Comparison of ENCODE assay signal across 20 cellular contexts in the genomic region with DNA sequence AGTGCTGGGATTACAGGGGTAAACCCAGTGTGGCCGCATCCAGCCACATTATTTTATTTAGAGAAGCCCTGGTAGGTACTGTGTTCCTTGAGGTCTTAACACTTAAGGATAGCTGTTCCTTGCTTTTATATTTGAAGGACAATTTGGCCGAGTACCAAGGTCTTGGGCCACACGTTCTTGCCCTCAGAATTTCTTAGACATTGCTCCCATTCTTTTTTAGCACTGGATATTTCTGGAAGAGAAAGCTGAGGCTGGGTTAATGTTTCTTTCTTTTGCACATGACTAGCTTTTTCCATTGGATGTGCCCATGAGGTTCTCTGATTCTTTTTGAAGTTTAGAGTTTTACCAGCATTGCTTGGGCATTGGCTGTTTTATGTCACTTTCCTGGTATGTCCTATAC. TPM values are rescaled to one million over a fixed set of nuclear protein-coding genes. Genes with fewer than 3 reads are reported as not detected.
DNase-seq lines count a peak whose midpoint lies in the region; ATAC-seq, FAIRE-seq and TF ChIP-seq lines count a peak whose summit lies in the region.
"Had no signal": no experiment of that assay in that cellular context is flagged by ENCODE, and none has a peak within 500 bp of the region (broad histone marks: within the 10 kb centered on the region; RNA-seq: fewer than 3 reads in every experiment).

No MANE protein-coding gene starts in this region.

- no peak overlapping the region for H3K9ac ChIP-seq in astrocyte (ENCODE audit: low read length)
- no peak overlapping the region for H3K9ac ChIP-seq in stomach smooth muscle (ENCODE audit: low read length in 2 of 2)

- H3K36me3 Mint-ChIP-seq in astrocyte (ENCODE audit: low read depth, unreplicated experiment) (peaks cover 18% of the 10 kb centered on the region), mesothelial cell of epicardium (peaks cover 21% of the 10 kb centered on the region)

- H3K27ac ChIP-seq in astrocyte (ENCODE audit: low read depth, low read length): no peak overlapping the region
- H3K27ac ChIP-seq in stomach smooth muscle (ENCODE audit: low read length): peak overlapping the region; percentile 18
- no peak overlapping the region for H3K27ac ChIP-seq in left ventricle myocardium inferior (replicated peaks)
- H3K27ac ChIP-seq: C4-2B, SK-N-MC had no signal

- no peak for FAIRE-seq in astrocyte (lab: Jason Lieb, UNC)
- peak; percentile 13 for FAIRE-seq in islet of Langerhans (lab: Jason Lieb, UNC)

- H3K4me3 Mint-ChIP-seq in astrocyte (ENCODE audit: unreplicated experiment): no peak overlapping the region
- no peak overlapping the region for H3K4me3 Mint-ChIP-seq in mesothelial cell of epicardium

- H3K4me1 Mint-ChIP-seq in astrocyte (ENCODE audit: low read depth, unreplicated experiment): peaks cover 28% of the 10 kb centered on the region
- peaks cover 51% of the 10 kb centered on the region for H3K4me1 Mint-ChIP-seq in mesothelial cell of epicardium

- H3K4me1 ChIP-seq in astrocyte (ENCODE audit: insufficient read depth, low read length) (peaks cover 6% of the 10 kb centered on the region), stomach smooth muscle (ENCODE audit: control insufficient read depth, insufficient read depth, low read length) (peaks cover 14% of the 10 kb centered on the region), left ventricle myocardium inferior (peaks cover 7% of the 10 kb centered on the region)

- TF ChIP-seq CTCF in astrocyte (IDR thresholded peaks at IDR 0.05; ENCODE audit: insufficient read depth, low read depth, low read length) (no peak), mesothelial cell of epicardium (IDR thresholded peaks at IDR 0.05; ENCODE audit: unreplicated experiment) (no peak), foreskin fibroblast (IDR thresholded peaks at IDR 0.05; ENCODE audit: low read depth, low read length) (no peak), left ventricle myocardium inferior (IDR thresholded peaks at IDR 0.05; ENCODE audit: borderline replicate concordance) (no peak)

- no peak overlapping the region for H2AFZ ChIP-seq in astrocyte (ENCODE audit: low read depth, low read length)

- no peak for ATAC-seq in HG02970 (IDR thresholded peaks at IDR 0.05; ENCODE audit: low FRiP score, unreplicated experiment)
- ATAC-seq in HG02884 (IDR thresholded peaks at IDR 0.05; ENCODE audit: unreplicated experiment): no peak

- H3K27ac Mint-ChIP-seq in astrocyte (ENCODE audit: unreplicated experiment) (no peak overlapping the region), mesothelial cell of epicardium (peak overlapping the region; percentile 71)

- no peaks in the 10 kb centered on the region for H3K27me3 Mint-ChIP-seq in astrocyte (ENCODE audit: low read depth, unreplicated experiment)
- H3K27me3 Mint-ChIP-seq in mesothelial cell of epicardium (ENCODE audit: low read depth): no peaks in the 10 kb centered on the region

- H3K9me3 ChIP-seq in astrocyte (ENCODE audit: insufficient read depth, low read depth, low read length) (no peaks in the 10 kb centered on the region), stomach smooth muscle (ENCODE audit: control insufficient read depth in 2 of 2, low read length in 2 of 2) (no peaks in the 10 kb centered on the region), left ventricle myocardium inferior (replicated peaks) (no peaks in the 10 kb centered on the region)

- H3K4me2 ChIP-seq in astrocyte (ENCODE audit: low read length): no peak overlapping the region

- H3K36me3 ChIP-seq in astrocyte (ENCODE audit: insufficient read depth, low read length) (no peaks in the 10 kb centered on the region), stomach smooth muscle (ENCODE audit: control insufficient read depth in 2 of 2, insufficient read depth in 2 of 2, low read length in 2 of 2) (no peaks in the 10 kb centered on the region), left ventricle myocardium inferior (no peaks in the 10 kb centered on the region)

- H3K79me2 ChIP-seq in astrocyte (ENCODE audit: insufficient read depth, low read length): peaks cover 90% of the 10 kb centered on the region

- H3K27me3 ChIP-seq in astrocyte (ENCODE audit: insufficient read depth, low read length) (no peaks in the 10 kb centered on the region), stomach smooth muscle (ENCODE audit: control insufficient read depth in 1 of 2, insufficient read depth in 2 of 2, low read length in 2 of 2) (no peaks in the 10 kb centered on the region), left ventricle myocardium inferior (ENCODE audit: low read depth) (no peaks in the 10 kb centered on the region)

- no peak overlapping the region for H3K4me3 ChIP-seq in astrocyte (ENCODE audit: insufficient read depth, low read depth, low read length)
- no peak overlapping the region for H3K4me3 ChIP-seq in stomach smooth muscle (ENCODE audit: low read length in 2 of 2)
- no peak overlapping the region for H3K4me3 ChIP-seq in foreskin fibroblast (ENCODE audit: low read depth in 1 of 2, low read length in 2 of 2)
- H3K4me3 ChIP-seq in left ventricle myocardium inferior: no peak overlapping the region
- H3K4me3 ChIP-seq: SK-N-MC had no signal

- intact Hi-C loops in left ventricle myocardium inferior (cut with micrococcal nuclease): no loop called here

- H4K20me1 ChIP-seq in astrocyte (ENCODE audit: insufficient read depth, low read length): peaks cover 9% of the 10 kb centered on the region

- H3K9me3 Mint-ChIP-seq in astrocyte (ENCODE audit: unreplicated experiment): peaks cover 5% of the 10 kb centered on the region
- peaks cover 6% of the 10 kb centered on the region for H3K9me3 Mint-ChIP-seq in mesothelial cell of epicardium

- DNase-seq in astrocyte (ENCODE audit: low read depth): peak; percentile 6
- no peak for DNase-seq in mesothelial cell of epicardium (ENCODE audit: low spot score in 2 of 2, unreplicated experiment in 2 of 2)
- no peak for DNase-seq in foreskin fibroblast
- no peak for DNase-seq in left ventricle myocardium inferior
- DNase-seq: AML-193; DMS79 treated with DMSO at 0.1 percent for 48 hours; HCEC 1CT; KBM-7; NCI-H1694 treated with DMSO at 0.1 percent for 48 hours; NCI-H510A; NCI-H748 treated with DMSO at 0.1 percent for 48 hours; NK-92 treated with Interleukin-12 subunit alpha and Interleukin-12 subunit beta, amount 100 ng/mL, for 24 hours; Right ventricle myocardium superior had no signal

RNA-seq across cellular contexts. Expression of a gene that starts 5.5 kb away (rescaled TPM):
- total RNA-seq in astrocyte (not detected in 2 replicates), mesothelial cell of epicardium (not detected in 3 replicates), left ventricle myocardium inferior (not detected)
- total RNA-seq: G401, Right ventricle myocardium superior had no signal

RNA-seq across cellular contexts. Expression of a gene that starts 39.7 kb away (rescaled TPM):
- total RNA-seq in astrocyte: 99.9 and 128 TPM in 2 replicates
- 267 to 289 TPM (median 285 TPM) in 3 replicates for total RNA-seq in mesothelial cell of epicardium
- total RNA-seq in left ventricle myocardium inferior: 17.6 TPM
